In genomic region chr9:131442351-131442750, GRCh38 we compare ENCODE assay signal across 1 cellular context.
TF ChIP-seq lines count a peak whose summit lies in the region.

No MANE protein-coding gene starts in this region.

TF ChIP-seq in GM23338, 12 proteins besides CTCF, POLR2A, EP300 and RAD21:
- TF ChIP-seq ZNF462 (CRISPR knock-in tag; IDR thresholded peaks at IDR 0.05) (no peak), JUNB (IDR thresholded peaks at IDR 0.05; ENCODE audit: unreplicated experiment) (no peak), ZNF331 (CRISPR knock-in tag; IDR thresholded peaks at IDR 0.05; ENCODE audit: low read depth) (no peak), ETS1 (IDR thresholded peaks at IDR 0.05) (no peak), CREB1 (CRISPR knock-in tag; IDR thresholded peaks at IDR 0.05; ENCODE audit: low read depth) (no peak), ZNF114 (CRISPR knock-in tag; IDR thresholded peaks at IDR 0.05) (no peak), STAT1 (IDR thresholded peaks at IDR 0.05; ENCODE audit: unreplicated experiment) (no peak), NANOG (IDR thresholded peaks at IDR 0.05; ENCODE audit: borderline replicate concordance) (no peak), EZH2phosphoT487 (IDR thresholded peaks at IDR 0.05; ENCODE audit: unreplicated experiment) (no peak), EZH2 (IDR thresholded peaks at IDR 0.05; ENCODE audit: low read depth, unreplicated experiment) (no peak), POLR2AphosphoS5 (IDR thresholded peaks at IDR 0.05; ENCODE audit: low read depth) (no peak), REST (IDR thresholded peaks at IDR 0.05; ENCODE audit: unreplicated experiment) (no peak)
